In the genomic region with DNA sequence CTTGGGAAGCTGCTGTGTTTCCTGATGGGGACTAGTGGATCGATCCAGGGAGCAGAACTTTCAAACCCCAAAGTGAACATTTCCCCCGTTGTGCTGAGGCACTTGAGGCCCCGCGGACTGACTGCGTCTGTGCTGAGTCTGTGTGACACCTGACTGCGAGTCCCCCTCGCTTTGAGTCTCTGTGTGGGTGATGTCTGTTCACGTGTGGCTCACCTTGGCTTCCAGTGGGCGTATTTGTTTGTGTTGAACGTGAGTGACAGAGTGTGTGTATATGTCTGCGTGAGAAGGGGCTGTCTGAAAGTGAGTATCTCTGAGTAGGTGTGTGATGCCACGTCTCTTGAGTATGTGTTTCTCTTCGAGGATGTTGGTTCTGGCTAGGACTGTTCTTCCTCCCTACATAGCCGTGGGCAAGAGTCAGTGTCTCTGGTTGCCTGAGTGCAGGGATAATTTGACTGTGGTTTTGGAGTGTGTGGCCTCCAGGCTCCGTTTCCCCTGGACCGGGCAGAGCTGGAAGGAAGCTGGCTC, we compare ENCODE assay signal across 8 cellular contexts. TPM values are rescaled to one million over a fixed set of nuclear protein-coding genes. Genes with fewer than 3 reads are reported as not detected.
DNase-seq lines count a peak whose midpoint lies in the region; ATAC-seq and TF ChIP-seq lines count a peak whose summit lies in the region.

No MANE protein-coding gene starts in this region.

- no peaks in the 10 kb centered on the region for H3K27me3 ChIP-seq in Panc1 (ENCODE audit: control insufficient read depth, insufficient read depth, low read length)

- peak overlapping the region; percentile 29 to 92 (median 70) for H3K4me3 Mint-ChIP-seq in naive B cell

- H3K4me1 ChIP-seq in Panc1 (ENCODE audit: control insufficient read depth, insufficient read depth, low read length): peaks cover 22% of the 10 kb centered on the region

- H3K27ac ChIP-seq in Panc1 (ENCODE audit: low read length): peak overlapping the region; percentile 72

- CTCF ChIA-PET in Panc1 (lab: Charles Lee): interaction anchor here (0.6 kb wide), 1 partner anchor 75 kb away, joined by 3 read pairs; no protein-coding TSS in a partner anchor

- in situ Hi-C loops in Panc1 (cut with HindIII; ENCODE audit: low pct_unique_long_range_greater_than_20kb, low sequenced_read_pairs): no loop called here

- H3K36me3 ChIP-seq in Panc1 (ENCODE audit: control insufficient read depth, insufficient read depth, low read length): no peaks in the 10 kb centered on the region

- H3K27me3 Mint-ChIP-seq in naive B cell: peaks cover 41 to 75% (median 72%) of the 10 kb centered on the region in 3 donors

- no TSS peak for BruUV-seq in Panc1 (replicated peaks; lab: Mats Ljungman, UMichigan)

- DNase-seq in NCI-H2196 (lab: John Stamatoyannopoulos, UW; ENCODE audit: unreplicated experiment) (peak; percentile 1), NCI-H2196 treated with DMSO at 0.1 percent for 48 hours (lab: John Stamatoyannopoulos, UW; ENCODE audit: unreplicated experiment) (no peak), Panc1 (ENCODE audit: low read depth, low spot score) (no peak), choroid plexus epithelial cell (ENCODE audit: low read depth) (peak; percentile 26), naive B cell (no peak), A172 (ENCODE audit: low spot score) (no peak)

- no peaks in the 10 kb centered on the region for H3K36me3 Mint-ChIP-seq in naive B cell

- H3K9me3 ChIP-seq in Panc1 (ENCODE audit: control insufficient read depth, insufficient read depth, low read depth, low read length): no peaks in the 10 kb centered on the region

- no peak for ATAC-seq in Panc1
- ATAC-seq in naive B cell (ENCODE audit: low read depth in 2 of 2): peak in 1 of 2 donors; percentile 35
- no peak for ATAC-seq in GM21390 (IDR thresholded peaks at IDR 0.05; ENCODE audit: unreplicated experiment)
- ATAC-seq in HG03025 (IDR thresholded peaks at IDR 0.05; ENCODE audit: low FRiP score, unreplicated experiment): no peak

- peaks cover 0 to 4% (median 0%) of the 10 kb centered on the region in 7 donors for H3K9me3 Mint-ChIP-seq in naive B cell

- POLR2A ChIA-PET in Panc1 (lab: Charles Lee): no interaction called here

- peak overlapping the region; percentile 67 to 73 for H3K4me3 ChIP-seq in Panc1 (ENCODE audit: low read depth in 2 of 2, low read length in 2 of 2)
- H3K4me3 ChIP-seq in choroid plexus epithelial cell (ENCODE audit: low read depth, low read length): peak overlapping the region; percentile 68

- no peak for TF ChIP-seq CTCF in Panc1 (IDR thresholded peaks at IDR 0.05)
- no peak for TF ChIP-seq CTCF in choroid plexus epithelial cell (conservative IDR thresholded peaks at IDR 0.05; ENCODE audit: low read depth, low read length)

- intact Hi-C loops in Panc1 (cut with micrococcal nuclease; ENCODE audit: unreplicated experiment): no loop called here

- H3K4me1 Mint-ChIP-seq in naive B cell: peaks cover 15 to 20% (median 16%) of the 10 kb centered on the region in 3 donors

- no peak overlapping the region for H3K27ac Mint-ChIP-seq in naive B cell

RNA-seq across cellular contexts. Expression of gene TEAD4, which starts 1.3 kb away (rescaled TPM):
- total RNA-seq in Panc1 (2021; ENCODE audit: unreplicated experiment): 47.6 TPM
- polyA plus RNA-seq in Panc1 (2012; ENCODE audit: insufficient read length): 42.0 TPM
- polyA plus RNA-seq in naive B cell (ENCODE audit: low read depth in 6 of 6): not detected
- 9.4 and 17.2 TPM in 2 replicates for total RNA-seq in A172 (2014; rRNA removed; shearing (Covaris generic))

Comparison
In these comparisons a context has a peak if more than half of its experiments do, and no peak if none do; other contexts are left out.
1. DNase-seq: peak in NCI-H2196 (single experiment) and choroid plexus epithelial cell (single experiment); none in NCI-H2196 treated with DMSO at 0.1 percent for 48 hours (single experiment), Panc1 (single experiment), naive B cell (single experiment) and A172 (single experiment).